ENCODE assay signal across 1 cellular context in genomic region chr5:142125963-142126362, GRCh38.
TF ChIP-seq lines count a peak whose summit lies in the region.

No MANE protein-coding gene starts in this region.

TF ChIP-seq in IMR-90, 13 proteins besides CTCF, POLR2A, EP300 and RAD21:
- TF ChIP-seq MAFK (IDR thresholded peaks at IDR 0.05; ENCODE audit: low read depth, low read length) (peak; percentile 81), USF2 (IDR thresholded peaks at IDR 0.05; ENCODE audit: low read depth, low read length) (no peak), RFX5 (IDR thresholded peaks at IDR 0.05; ENCODE audit: low read depth, low read length) (no peak)
